Comparison of ENCODE assay signal across 10 cellular contexts in the genomic region with DNA sequence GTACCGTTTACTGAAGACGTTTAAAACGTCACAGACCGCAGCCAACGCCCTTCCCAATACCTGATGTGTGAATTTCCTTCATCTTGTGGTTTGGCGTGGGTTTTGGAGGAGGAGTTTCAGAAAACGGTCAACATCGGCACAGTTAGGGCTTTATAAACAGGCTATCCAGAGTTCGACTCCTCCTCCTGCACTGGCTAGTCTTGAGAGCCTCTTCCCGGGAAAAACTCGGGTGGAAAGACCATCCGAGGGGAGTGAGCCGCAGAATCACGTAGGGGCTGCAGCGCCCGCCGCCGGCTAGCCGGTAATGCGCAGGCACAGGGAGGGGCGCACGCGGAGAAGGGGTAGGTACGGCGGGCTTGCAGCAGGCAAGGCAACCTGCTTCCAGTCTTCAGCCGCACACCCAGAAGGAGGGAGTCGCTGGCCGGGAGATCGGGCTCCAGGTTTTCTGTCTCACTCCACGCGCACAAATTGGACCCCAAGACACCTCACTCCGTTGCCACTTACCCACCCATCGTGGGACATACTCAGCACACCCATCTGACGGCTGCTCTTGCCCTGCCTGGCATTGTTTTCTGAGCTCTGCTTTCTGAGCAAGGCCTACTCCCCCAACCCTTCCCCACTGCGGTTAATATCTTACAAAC. TPM values are rescaled to one million over a fixed set of nuclear protein-coding genes. Genes with fewer than 3 reads are reported as not detected.
DNase-seq lines count a peak whose midpoint lies in the region; ATAC-seq and TF ChIP-seq lines count a peak whose summit lies in the region.
"Had no signal": no experiment of that assay in that cellular context is flagged by ENCODE, and none has a peak within 500 bp of the region (broad histone marks: within the 10 kb centered on the region; RNA-seq: fewer than 3 reads in every experiment).

No MANE protein-coding gene starts in this region.

- peak; percentile 75 for DNase-seq in activated CD4-positive, alpha-beta T cell treated with anti-CD3 and anti-CD28 coated beads, Interleukin-2, amount 10 ng/mL, durations not matched to agents 24 days and 14 days
- DNase-seq in activated CD4-positive, alpha-beta T cell treated with anti-CD3 and anti-CD28 coated beads, Interleukin-2, amount 50 U/mL, for 1 hour, result no peak
- DNase-seq in cardiac fibroblast (ENCODE audit: low read depth in 2 of 2) (peak; percentile 26 to 60), left lung (peak; percentile 32 to 82), NCI-H446 (lab: John Stamatoyannopoulos, UW) (no peak), LoVo (ENCODE audit: low spot score) (no peak)

- peaks cover 0 to 10% of the 10 kb centered on the region in 2 donors for H3K4me1 ChIP-seq in left lung
- H3K4me1 ChIP-seq in stomach smooth muscle (ENCODE audit: control insufficient read depth, insufficient read depth, low read length), result no peaks in the 10 kb centered on the region
- H3K4me1 ChIP-seq: BLaER1 had no signal

- H3K9me3 Mint-ChIP-seq in activated CD4-positive, alpha-beta T cell treated with anti-CD3 and anti-CD28 coated beads, Interleukin-2, amount 10 ng/mL, durations not matched to agents 24 days and 14 days, result peaks cover 10% of the 10 kb centered on the region

- H3K27me3 ChIP-seq in left lung (peaks cover 0 to 11% of the 10 kb centered on the region in 2 donors), stomach smooth muscle (ENCODE audit: control insufficient read depth in 1 of 2, insufficient read depth in 2 of 2, low read length in 2 of 2) (peaks cover 6 to 8% of the 10 kb centered on the region in 2 donors)
- H3K27me3 ChIP-seq: BLaER1 had no signal

- H3K27me3 Mint-ChIP-seq in activated CD4-positive, alpha-beta T cell treated with anti-CD3 and anti-CD28 coated beads, Interleukin-2, amount 10 ng/mL, durations not matched to agents 24 days and 14 days, result peaks cover 4% of the 10 kb centered on the region

- peaks cover 0 to 2% of the 10 kb centered on the region in 2 donors for H3K36me3 ChIP-seq in left lung
- H3K36me3 ChIP-seq in stomach smooth muscle (ENCODE audit: control insufficient read depth in 2 of 2, insufficient read depth in 2 of 2, low read length in 2 of 2), result peaks cover 0 to 3% of the 10 kb centered on the region in 2 donors
- H3K36me3 ChIP-seq: BLaER1 had no signal

- H3K4me1 Mint-ChIP-seq in activated CD4-positive, alpha-beta T cell treated with anti-CD3 and anti-CD28 coated beads, Interleukin-2, amount 10 ng/mL, durations not matched to agents 24 days and 14 days, result peaks cover 16% of the 10 kb centered on the region
- H3K4me1 Mint-ChIP-seq: neural crest cell had no signal

- intact Hi-C loops in activated CD4-positive, alpha-beta T cell treated with anti-CD3 and anti-CD28 coated beads, Interleukin-2, amount 10 ng/mL, durations not matched to agents 24 days and 14 days (cut with micrococcal nuclease), result loop anchor here (2.0 kb wide), 1 partner anchor 24 kb away; a partner anchor contains a TSS
- intact Hi-C loops in left lung (cut with DNase I), result no loop called here

- TF ChIP-seq CTCF in cardiac fibroblast (IDR thresholded peaks at IDR 0.05; ENCODE audit: low read depth, low read length) (no peak), left lung (IDR thresholded peaks at IDR 0.05) (no peak)

- H3K4me3 Mint-ChIP-seq in activated CD4-positive, alpha-beta T cell treated with anti-CD3 and anti-CD28 coated beads, Interleukin-2, amount 10 ng/mL, durations not matched to agents 24 days and 14 days, result peak overlapping the region; percentile 62
- H3K4me3 Mint-ChIP-seq: neural crest cell had no signal

- peak overlapping the region in 1 of 2 donors; percentile 22 for H3K9ac ChIP-seq in stomach smooth muscle (ENCODE audit: low read length in 2 of 2)
- H3K9ac ChIP-seq: BLaER1 had no signal

- peaks cover 0 to 16% of the 10 kb centered on the region in 2 donors for H3K9me3 ChIP-seq in left lung
- no peaks in the 10 kb centered on the region for H3K9me3 ChIP-seq in stomach smooth muscle (ENCODE audit: control insufficient read depth in 2 of 2, low read length in 2 of 2)

- peak overlapping the region in 1 of 2 donors; percentile 30 for H3K27ac ChIP-seq in left lung
- H3K27ac ChIP-seq in stomach smooth muscle (ENCODE audit: low read length), result no peak overlapping the region
- H3K27ac ChIP-seq: BLaER1 had no signal

- ATAC-seq in left lung (peak; percentile 80), GM19467 (IDR thresholded peaks at IDR 0.05; ENCODE audit: unreplicated experiment) (no peak)

- H3K4me3 ChIP-seq in cardiac fibroblast (replicated peaks in 1 of 2; ENCODE audit: low read depth in 2 of 2, low read length in 2 of 2) (peak overlapping the region; percentile 31 to 35), left lung (peak overlapping the region; percentile 21 to 30), stomach smooth muscle (ENCODE audit: low read length in 2 of 2) (peak overlapping the region; percentile 51 to 58)
- H3K4me3 ChIP-seq: BLaER1 had no signal

- peaks cover 6% of the 10 kb centered on the region for H3K36me3 Mint-ChIP-seq in activated CD4-positive, alpha-beta T cell treated with anti-CD3 and anti-CD28 coated beads, Interleukin-2, amount 10 ng/mL, durations not matched to agents 24 days and 14 days (ENCODE audit: low read depth)

- H3K27ac Mint-ChIP-seq in activated CD4-positive, alpha-beta T cell treated with anti-CD3 and anti-CD28 coated beads, Interleukin-2, amount 10 ng/mL, durations not matched to agents 24 days and 14 days, result peak overlapping the region; percentile 2

RNA-seq across cellular contexts. Expression of a gene that starts 25.4 kb away (rescaled TPM):
- total RNA-seq in activated CD4-positive, alpha-beta T cell treated with anti-CD3 and anti-CD28 coated beads, Interleukin-2, amount 10 ng/mL, durations not matched to agents 24 days and 14 days, result 12.1 and 12.2 TPM in 2 replicates
- total RNA-seq in left lung, result 10 to 100 TPM; 12.0 to 15.4 TPM

RNA-seq across cellular contexts. Expression of a gene that starts 33.0 kb away (rescaled TPM):
- 0.09 TPM in 1 of 2 replicates, not detected in the other for total RNA-seq in activated CD4-positive, alpha-beta T cell treated with anti-CD3 and anti-CD28 coated beads, Interleukin-2, amount 10 ng/mL, durations not matched to agents 24 days and 14 days
- total RNA-seq in left lung, result 1 to 10 TPM in 1 of 2 donors, under 1 TPM in 1; 0.35 to 1.5 TPM

Comparison
In these comparisons a context has a peak if more than half of its experiments do, and no peak if none do; other contexts are left out.
1. DNase-seq: peak in activated CD4-positive, alpha-beta T cell treated with anti-CD3 and anti-CD28 coated beads, Interleukin-2, amount 10 ng/mL, durations not matched to agents 24 days and 14 days (single experiment), cardiac fibroblast (2 of 2) and left lung (2 of 2); none in activated CD4-positive, alpha-beta T cell treated with anti-CD3 and anti-CD28 coated beads, Interleukin-2, amount 50 U/mL, for 1 hour (single experiment), NCI-H446 (0 of 2) and LoVo (single experiment).
2. Peak in every context shown above with its lines, with median percentiles within 50 percentile points of each other: H3K4me3 ChIP-seq.